In the genomic region with DNA sequence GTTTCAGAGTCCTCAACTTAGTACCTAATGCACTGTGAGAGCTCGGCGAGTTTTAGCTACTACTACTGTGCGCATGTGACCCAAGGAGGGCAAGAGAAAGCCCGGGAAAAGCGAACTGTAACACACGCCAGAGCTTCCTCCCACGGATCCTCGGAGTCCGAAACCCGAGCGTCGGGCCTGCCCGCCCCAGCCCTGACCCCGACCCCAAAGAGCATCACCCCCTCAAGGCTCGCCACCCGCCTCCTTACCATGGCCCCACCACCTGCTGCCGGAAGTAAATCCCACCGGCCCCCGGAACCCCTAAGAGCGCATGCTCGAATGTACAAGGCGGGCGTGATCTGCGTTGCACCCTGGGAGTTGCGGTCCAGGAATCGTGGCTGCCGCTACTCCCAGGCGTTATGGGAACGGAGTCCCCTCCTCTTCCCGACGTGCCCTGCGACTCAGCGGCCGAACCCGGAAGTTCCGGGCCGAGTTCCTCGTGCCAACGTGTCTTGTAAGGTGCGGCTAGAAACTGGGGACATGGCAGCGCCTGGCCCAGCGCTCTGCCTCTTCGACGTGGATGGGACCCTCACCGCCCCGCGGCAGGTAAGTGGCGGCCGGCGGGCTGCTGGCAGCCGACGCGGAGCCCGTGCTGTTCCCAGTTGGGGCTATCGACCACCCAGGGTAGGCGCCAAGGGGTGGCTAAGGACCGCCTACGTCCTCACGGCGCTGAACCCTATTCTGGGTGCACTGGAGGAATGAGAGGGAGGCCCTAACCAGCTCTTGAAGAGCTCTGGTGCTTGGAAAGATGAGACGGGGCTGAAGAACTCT, we compare ENCODE assay signal across 2 cellular contexts.
TF ChIP-seq lines count a peak whose summit lies in the region.

A gene (plus strand): TSS at position 476 of the 810 bp plus-strand sequence. CDS start 44 bp downstream, at position 520.
A gene with protein sequence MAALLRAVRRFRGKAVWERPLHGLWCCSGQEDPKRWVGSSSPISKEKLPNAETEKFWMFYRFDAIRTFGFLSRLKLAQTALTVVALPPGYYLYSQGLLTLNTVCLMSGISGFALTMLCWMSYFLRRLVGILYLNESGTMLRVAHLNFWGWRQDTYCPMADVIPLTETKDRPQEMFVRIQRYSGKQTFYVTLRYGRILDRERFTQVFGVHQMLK (minus strand): TSS at position 276 of the 810 bp plus-strand sequence. CDS start 25 bp downstream, at position 251.

TF ChIP-seq in HCT116, 20 proteins besides CTCF, POLR2A, EP300 and RAD21 (continued from another document):
- TF ChIP-seq, protein P1, sequence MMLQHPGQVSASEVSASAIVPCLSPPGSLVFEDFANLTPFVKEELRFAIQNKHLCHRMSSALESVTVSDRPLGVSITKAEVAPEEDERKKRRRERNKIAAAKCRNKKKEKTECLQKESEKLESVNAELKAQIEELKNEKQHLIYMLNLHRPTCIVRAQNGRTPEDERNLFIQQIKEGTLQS (IDR thresholded peaks at IDR 0.05), result no peak
- TF ChIP-seq, protein P2, sequence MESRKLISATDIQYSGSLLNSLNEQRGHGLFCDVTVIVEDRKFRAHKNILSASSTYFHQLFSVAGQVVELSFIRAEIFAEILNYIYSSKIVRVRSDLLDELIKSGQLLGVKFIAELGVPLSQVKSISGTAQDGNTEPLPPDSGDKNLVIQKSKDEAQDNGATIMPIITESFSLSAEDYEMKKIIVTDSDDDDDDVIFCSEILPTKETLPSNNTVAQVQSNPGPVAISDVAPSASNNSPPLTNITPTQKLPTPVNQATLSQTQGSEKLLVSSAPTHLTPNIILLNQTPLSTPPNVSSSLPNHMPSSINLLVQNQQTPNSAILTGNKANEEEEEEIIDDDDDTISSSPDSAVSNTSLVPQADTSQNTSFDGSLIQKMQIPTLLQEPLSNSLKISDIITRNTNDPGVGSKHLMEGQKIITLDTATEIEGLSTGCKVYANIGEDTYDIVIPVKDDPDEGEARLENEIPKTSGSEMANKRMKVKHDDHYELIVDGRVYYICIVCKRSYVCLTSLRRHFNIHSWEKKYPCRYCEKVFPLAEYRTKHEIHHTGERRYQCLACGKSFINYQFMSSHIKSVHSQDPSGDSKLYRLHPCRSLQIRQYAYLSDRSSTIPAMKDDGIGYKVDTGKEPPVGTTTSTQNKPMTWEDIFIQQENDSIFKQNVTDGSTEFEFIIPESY (IDR thresholded peaks at IDR 0.05; ENCODE audit: extremely low read depth, insufficient replicate concordance, low read length), result no peak
- TF ChIP-seq ZFX (IDR thresholded peaks at IDR 0.05) (no peak; the same call in 1 of the 2 replicates), ZNF274 (IDR thresholded peaks at IDR 0.05; ENCODE audit: low read depth, low read length) (no peak), POLR2AphosphoS5 (IDR thresholded peaks at IDR 0.05; ENCODE audit: low read depth, low read length) (peak; percentile 91), EZH2 (IDR thresholded peaks at IDR 0.05) (no peak), ELF1 (IDR thresholded peaks at IDR 0.05; ENCODE audit: borderline replicate concordance, low read depth) (peak; percentile 99), CBX3 (IDR thresholded peaks at IDR 0.05; ENCODE audit: low read depth) (peak; percentile 82), CEBPB (IDR thresholded peaks at IDR 0.05; ENCODE audit: low read depth) (no peak), EGR1 (IDR thresholded peaks at IDR 0.05; ENCODE audit: low read depth) (peak; percentile 38; the same call in 1 of the 2 replicates), TCF7L2 (IDR thresholded peaks at IDR 0.05; ENCODE audit: borderline replicate concordance, extremely low read depth, insufficient read depth, insufficient read length) (peak; percentile 35)
- TF ChIP-seq, protein P3, sequence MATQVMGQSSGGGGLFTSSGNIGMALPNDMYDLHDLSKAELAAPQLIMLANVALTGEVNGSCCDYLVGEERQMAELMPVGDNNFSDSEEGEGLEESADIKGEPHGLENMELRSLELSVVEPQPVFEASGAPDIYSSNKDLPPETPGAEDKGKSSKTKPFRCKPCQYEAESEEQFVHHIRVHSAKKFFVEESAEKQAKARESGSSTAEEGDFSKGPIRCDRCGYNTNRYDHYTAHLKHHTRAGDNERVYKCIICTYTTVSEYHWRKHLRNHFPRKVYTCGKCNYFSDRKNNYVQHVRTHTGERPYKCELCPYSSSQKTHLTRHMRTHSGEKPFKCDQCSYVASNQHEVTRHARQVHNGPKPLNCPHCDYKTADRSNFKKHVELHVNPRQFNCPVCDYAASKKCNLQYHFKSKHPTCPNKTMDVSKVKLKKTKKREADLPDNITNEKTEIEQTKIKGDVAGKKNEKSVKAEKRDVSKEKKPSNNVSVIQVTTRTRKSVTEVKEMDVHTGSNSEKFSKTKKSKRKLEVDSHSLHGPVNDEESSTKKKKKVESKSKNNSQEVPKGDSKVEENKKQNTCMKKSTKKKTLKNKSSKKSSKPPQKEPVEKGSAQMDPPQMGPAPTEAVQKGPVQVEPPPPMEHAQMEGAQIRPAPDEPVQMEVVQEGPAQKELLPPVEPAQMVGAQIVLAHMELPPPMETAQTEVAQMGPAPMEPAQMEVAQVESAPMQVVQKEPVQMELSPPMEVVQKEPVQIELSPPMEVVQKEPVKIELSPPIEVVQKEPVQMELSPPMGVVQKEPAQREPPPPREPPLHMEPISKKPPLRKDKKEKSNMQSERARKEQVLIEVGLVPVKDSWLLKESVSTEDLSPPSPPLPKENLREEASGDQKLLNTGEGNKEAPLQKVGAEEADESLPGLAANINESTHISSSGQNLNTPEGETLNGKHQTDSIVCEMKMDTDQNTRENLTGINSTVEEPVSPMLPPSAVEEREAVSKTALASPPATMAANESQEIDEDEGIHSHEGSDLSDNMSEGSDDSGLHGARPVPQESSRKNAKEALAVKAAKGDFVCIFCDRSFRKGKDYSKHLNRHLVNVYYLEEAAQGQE (IDR thresholded peaks at IDR 0.05; ENCODE audit: low read depth), result no peak
- TF ChIP-seq, protein P4, sequence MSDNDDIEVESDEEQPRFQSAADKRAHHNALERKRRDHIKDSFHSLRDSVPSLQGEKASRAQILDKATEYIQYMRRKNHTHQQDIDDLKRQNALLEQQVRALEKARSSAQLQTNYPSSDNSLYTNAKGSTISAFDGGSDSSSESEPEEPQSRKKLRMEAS (IDR thresholded peaks at IDR 0.05), result peak; percentile 100

TF ChIP-seq in neural cell, 6 proteins besides CTCF, POLR2A, EP300 and RAD21:
- TF ChIP-seq, protein P3 (IDR thresholded peaks at IDR 0.05; ENCODE audit: borderline replicate concordance), result no peak
- no peak for TF ChIP-seq EZH2 (IDR thresholded peaks at IDR 0.05; ENCODE audit: borderline replicate concordance, insufficient read depth, low read length, poor library complexity, severe bottlenecking)
- peak; percentile 57 for TF ChIP-seq SMC3 (conservative IDR thresholded peaks at IDR 0.05; ENCODE audit: poor library complexity)
- TF ChIP-seq MXI1 (conservative IDR thresholded peaks at IDR 0.05; ENCODE audit: poor library complexity, severe bottlenecking), result peak; percentile 100
- TF ChIP-seq POLR2AphosphoS5 (IDR thresholded peaks at IDR 0.05), result peak; percentile 61
